Comparison of ENCODE assay signal across 27 cellular contexts in genomic region chr1:90474158-90474557, GRCh38.
"Had no signal": no experiment of that assay in that cellular context is flagged by ENCODE, and none has a peak within 500 bp of the region (broad histone marks: within the 10 kb centered on the region; RNA-seq: fewer than 3 reads in every experiment).

No MANE protein-coding gene starts in this region.

- H3K36me3 ChIP-seq: neural progenitor cell, ovary, right lobe of liver, sigmoid colon, stomach, thoracic aorta, thyroid gland, tibial nerve, upper lobe of left lung, vagina had no signal

- H3K4me3 ChIP-seq: neural progenitor cell, ovary, psoas muscle, right lobe of liver, sigmoid colon, stomach, thoracic aorta, thyroid gland, tibial nerve, upper lobe of left lung, vagina had no signal

- H3K27ac ChIP-seq: neural progenitor cell, ovary, parathyroid adenoma, psoas muscle, right lobe of liver, sigmoid colon, stomach, thoracic aorta, thyroid gland, tibial nerve, upper lobe of left lung, vagina had no signal

- H3K79me2 ChIP-seq: parathyroid adenoma had no signal

- H3K27me3 ChIP-seq: neural progenitor cell, ovary, right lobe of liver, sigmoid colon, stomach, thyroid gland, tibial nerve, upper lobe of left lung, vagina had no signal

- H3K4me1 ChIP-seq: parathyroid adenoma, psoas muscle, right lobe of liver, sigmoid colon, stomach, thyroid gland, tibial nerve, upper lobe of left lung, vagina had no signal

- H3K9ac ChIP-seq: neural progenitor cell, parathyroid adenoma had no signal

- DNase-seq: occipital lobe; ovary; posterior cingulate gyrus; psoas muscle; right cardiac atrium; right lobe of liver; sigmoid colon; small intestine; stimulated activated CD4-positive, alpha-beta T cell treated with anti-CD3 and anti-CD28 coated beads, Interleukin-15, amount 100 ng/mL, for 24 hours; stimulated activated CD4-positive, alpha-beta T cell treated with anti-CD3 and anti-CD28 coated beads, Interleukin-2, amount 100 ng/mL, for 24 hours; stimulated activated CD4-positive, alpha-beta T cell treated with anti-CD3 and anti-CD28 coated beads, Interleukin-2, amount 100 ng/mL, for 48 hours; stimulated activated CD4-positive, alpha-beta T cell treated with anti-CD3 and anti-CD28 coated beads, Interleukin-4, amount 100 ng/mL, for 24 hours; stimulated activated naive B cell treated with anti-CD40 and anti-IgM and Interleukin-4, amounts not matched to agents 10 μg/mL and 1 μg/mL and 100 μg/mL, for 72 hours; stimulated activated naive CD4-positive, alpha-beta T cell treated with Interleukin-2 at 50 U/mL for 16 hours; stomach; thyroid gland; trophoblast cell; upper lobe of left lung had no signal

- H3K4me3 Mint-ChIP-seq: nephron; neural progenitor cell; stimulated activated effector memory CD8-positive, alpha-beta T cell treated with anti-CD3 and anti-CD28 coated beads, Interleukin-12 subunit alpha, Interleukin-12 subunit beta, amount 100 ng/mL, for 72 hours; stimulated activated naive B cell treated with anti-CD40 and anti-IgM and Interleukin-4, amounts not matched to agents 10 μg/mL and 1 μg/mL and 100 μg/mL, for 72 hours; stimulated activated naive CD8-positive, alpha-beta T cell treated with anti-CD3 and anti-CD28 coated beads, Interleukin-15, Interleukin-2, amounts not matched to agents 100 ng/mL and 50 ng/mL, for 24 hours had no signal

- H3K9me3 Mint-ChIP-seq: nephron; neural progenitor cell; stimulated activated effector memory CD8-positive, alpha-beta T cell treated with anti-CD3 and anti-CD28 coated beads, Interleukin-12 subunit alpha, Interleukin-12 subunit beta, amount 100 ng/mL, for 72 hours; stimulated activated naive B cell treated with anti-CD40 and anti-IgM and Interleukin-4, amounts not matched to agents 10 μg/mL and 1 μg/mL and 100 μg/mL, for 72 hours; stimulated activated naive CD8-positive, alpha-beta T cell treated with anti-CD3 and anti-CD28 coated beads, Interleukin-15, Interleukin-2, amounts not matched to agents 100 ng/mL and 50 ng/mL, for 24 hours had no signal

- H3K9me3 ChIP-seq: ovary, psoas muscle, right lobe of liver, sigmoid colon, stomach, thoracic aorta, thyroid gland, tibial nerve, upper lobe of left lung, vagina had no signal

- H3K36me3 Mint-ChIP-seq: neural progenitor cell; stimulated activated effector memory CD8-positive, alpha-beta T cell treated with anti-CD3 and anti-CD28 coated beads, Interleukin-12 subunit alpha, Interleukin-12 subunit beta, amount 100 ng/mL, for 72 hours; stimulated activated naive B cell treated with anti-CD40 and anti-IgM and Interleukin-4, amounts not matched to agents 10 μg/mL and 1 μg/mL and 100 μg/mL, for 72 hours had no signal

- H3K4me1 Mint-ChIP-seq: nephron; stimulated activated effector memory CD8-positive, alpha-beta T cell treated with anti-CD3 and anti-CD28 coated beads, Interleukin-12 subunit alpha, Interleukin-12 subunit beta, amount 100 ng/mL, for 72 hours; stimulated activated naive B cell treated with anti-CD40 and anti-IgM and Interleukin-4, amounts not matched to agents 10 μg/mL and 1 μg/mL and 100 μg/mL, for 72 hours had no signal

- H2AFZ ChIP-seq: neural progenitor cell, parathyroid adenoma had no signal

- H3K4me2 ChIP-seq: neural progenitor cell had no signal

- H3K27me3 Mint-ChIP-seq: stimulated activated naive B cell treated with anti-CD40 and anti-IgM and Interleukin-4, amounts not matched to agents 10 μg/mL and 1 μg/mL and 100 μg/mL, for 72 hours; stimulated activated naive CD8-positive, alpha-beta T cell treated with anti-CD3 and anti-CD28 coated beads, Interleukin-15, Interleukin-2, amounts not matched to agents 100 ng/mL and 50 ng/mL, for 24 hours had no signal

- ATAC-seq: psoas muscle; right cardiac atrium; right lobe of liver; stimulated activated effector memory CD8-positive, alpha-beta T cell treated with anti-CD3 and anti-CD28 coated beads, Interleukin-12 subunit alpha, Interleukin-12 subunit beta, amount 100 ng/mL, for 72 hours; stimulated activated naive B cell treated with anti-CD40 and anti-IgM and Interleukin-4, amounts not matched to agents 10 μg/mL and 1 μg/mL and 100 μg/mL, for 72 hours had no signal

- H3K27ac Mint-ChIP-seq: nephron; neural progenitor cell; progenitor cell of endocrine pancreas; stimulated activated effector memory CD8-positive, alpha-beta T cell treated with anti-CD3 and anti-CD28 coated beads, Interleukin-12 subunit alpha, Interleukin-12 subunit beta, amount 100 ng/mL, for 72 hours; stimulated activated naive B cell treated with anti-CD40 and anti-IgM and Interleukin-4, amounts not matched to agents 10 μg/mL and 1 μg/mL and 100 μg/mL, for 72 hours; stimulated activated naive CD8-positive, alpha-beta T cell treated with anti-CD3 and anti-CD28 coated beads, Interleukin-15, Interleukin-2, amounts not matched to agents 100 ng/mL and 50 ng/mL, for 24 hours had no signal
